ENCODE assay signal across 23 cellular contexts in genomic region chr14:64990939-64991338, GRCh38. TPM values are rescaled to one million over a fixed set of nuclear protein-coding genes. Genes with fewer than 3 reads are reported as not detected.
"Had no signal": no experiment of that assay in that cellular context is flagged by ENCODE, and none has a peak within 500 bp of the region (broad histone marks: within the 10 kb centered on the region; RNA-seq: fewer than 3 reads in every experiment).

No MANE protein-coding gene starts in this region.

- ATAC-seq: gastroesophageal sphincter; heart right ventricle; sciatic nerve; stimulated activated memory B cell treated with anti-CD40 and anti-IgM and Interleukin-4, amounts not matched to agents 10 μg/mL and 1 μg/mL and 100 μg/mL, for 72 hours had no signal

- H3K4me3 ChIP-seq: esophagus muscularis mucosa, gastroesophageal sphincter, heart right ventricle, left ventricle myocardium inferior, smooth muscle cell, thyroid gland had no signal

- H3K4me3 Mint-ChIP-seq: activated B cell treated with CpG ODN at 0.5 μM for 24 hours; activated naive CD4-positive, alpha-beta T cell treated with anti-CD3 and anti-CD28 coated beads, Interleukin-2, amount 50 U/mL, for 24 hours; memory B cell; stimulated activated memory B cell treated with anti-CD40 and anti-IgM and Interleukin-4, amounts not matched to agents 10 μg/mL and 1 μg/mL and 100 μg/mL, for 72 hours had no signal

- H3K36me3 Mint-ChIP-seq: memory B cell had no signal

- H3K27ac ChIP-seq: esophagus muscularis mucosa, gastroesophageal sphincter, left ventricle myocardium inferior, parathyroid adenoma, thyroid gland had no signal

- H3K27ac Mint-ChIP-seq: activated B cell treated with CpG ODN at 0.5 μM for 24 hours; memory B cell; stimulated activated memory B cell treated with anti-CD40 and anti-IgM and Interleukin-4, amounts not matched to agents 10 μg/mL and 1 μg/mL and 100 μg/mL, for 72 hours had no signal

- DNase-seq: activated B cell treated with CpG ODN at 0.5 μM for 24 hours; activated CD4-positive, alpha-beta T cell treated with anti-CD3 and anti-CD28 coated beads for 4 hours; activated CD8-positive, alpha-beta memory T cell treated with anti-CD3 and anti-CD28 coated beads, Interleukin-2, amount 50 U/mL, for 4 hours; activated gamma-delta T cell; activated T-cell treated with anti-CD3 and anti-CD28 coated beads, Interleukin-2, amount 50 U/mL, for 48 hours; effector CD8-positive, alpha-beta T cell; heart right ventricle; left ventricle myocardium inferior; stimulated activated CD4-positive, alpha-beta T cell treated with anti-CD3 and anti-CD28 coated beads, Interleukin-4, amount 100 ng/mL, for 1 hour; thyroid gland had no signal

- H3K27me3 ChIP-seq: esophagus muscularis mucosa, gastroesophageal sphincter, heart right ventricle, thyroid gland had no signal

- H3K9me3 Mint-ChIP-seq: activated B cell treated with CpG ODN at 0.5 μM for 24 hours; activated naive CD4-positive, alpha-beta T cell treated with anti-CD3 and anti-CD28 coated beads, Interleukin-2, amount 50 U/mL, for 24 hours; memory B cell; stimulated activated memory B cell treated with anti-CD40 and anti-IgM and Interleukin-4, amounts not matched to agents 10 μg/mL and 1 μg/mL and 100 μg/mL, for 72 hours had no signal

- H3K36me3 ChIP-seq: gastroesophageal sphincter, heart right ventricle, left ventricle myocardium inferior, thyroid gland had no signal

- H3K9me3 ChIP-seq: esophagus muscularis mucosa, gastroesophageal sphincter, heart right ventricle, left ventricle myocardium inferior, thyroid gland had no signal

- H3K27me3 Mint-ChIP-seq: activated B cell treated with CpG ODN at 0.5 μM for 24 hours; activated naive CD4-positive, alpha-beta T cell treated with anti-CD3 and anti-CD28 coated beads, Interleukin-2, amount 50 U/mL, for 24 hours; memory B cell; stimulated activated memory B cell treated with anti-CD40 and anti-IgM and Interleukin-4, amounts not matched to agents 10 μg/mL and 1 μg/mL and 100 μg/mL, for 72 hours had no signal

RNA-seq across cellular contexts. Expression of gene RAB15, which starts 18.8 kb away (rescaled TPM):
- total RNA-seq: bronchial epithelial cell had no signal

RNA-seq across cellular contexts. Expression of gene GPX2, which starts 48.4 kb away (rescaled TPM):
- total RNA-seq: activated B cell treated with CpG ODN at 0.5 μM for 24 hours, cerebellum, endothelial cell of umbilical vein, esophagus muscularis mucosa, heart right ventricle, kidney epithelial cell, left ventricle myocardium inferior, mononuclear cell, sciatic nerve had no signal
- polyA plus RNA-seq: endothelial cell of umbilical vein, heart right ventricle had no signal
